Comparison of ENCODE assay signal across 1 cellular context in genomic region chr10:132575320-132576201, GRCh38.
A peak's percentile ranks its signal among the peaks of the same experiment; 100 is the strongest.
TF ChIP-seq lines count a peak whose summit lies in the region.

No MANE protein-coding gene starts in this region.

TF ChIP-seq in HEK293, 187 proteins besides CTCF, POLR2A, EP300 and RAD21 (continued from another document):
- TF ChIP-seq ZNF768 (tag by site-specific recombination; IDR thresholded peaks at IDR 0.05) (no peak), IKZF3 (tag by site-specific recombination; IDR thresholded peaks at IDR 0.05) (peak; percentile 48; the same call in 1 of the 2 replicates), ZNF416 (tag by site-specific recombination; IDR thresholded peaks at IDR 0.05) (no peak), ZNF221 (tag by site-specific recombination; IDR thresholded peaks at IDR 0.05; ENCODE audit: borderline replicate concordance) (no peak), ZNF155 (tag by site-specific recombination; IDR thresholded peaks at IDR 0.05) (no peak), ZIC2 (tag by site-specific recombination; IDR thresholded peaks at IDR 0.05) (peak; percentile 57), ZNF19 (tag by site-specific recombination; IDR thresholded peaks at IDR 0.05; ENCODE audit: low read depth) (no peak), ZBTB20 (tag by site-specific recombination; IDR thresholded peaks at IDR 0.05) (no peak), ZNF549 (tag by site-specific recombination; IDR thresholded peaks at IDR 0.05) (no peak), ZNF830 (tag by site-specific recombination; IDR thresholded peaks at IDR 0.05; ENCODE audit: low read depth) (no peak), ZNF157 (tag by site-specific recombination; IDR thresholded peaks at IDR 0.05) (no peak), REPIN1 (tag by site-specific recombination; IDR thresholded peaks at IDR 0.05; ENCODE audit: low read depth) (no peak), REST (tag by site-specific recombination; IDR thresholded peaks at IDR 0.05) (no peak)
- TF ChIP-seq, protein P1, sequence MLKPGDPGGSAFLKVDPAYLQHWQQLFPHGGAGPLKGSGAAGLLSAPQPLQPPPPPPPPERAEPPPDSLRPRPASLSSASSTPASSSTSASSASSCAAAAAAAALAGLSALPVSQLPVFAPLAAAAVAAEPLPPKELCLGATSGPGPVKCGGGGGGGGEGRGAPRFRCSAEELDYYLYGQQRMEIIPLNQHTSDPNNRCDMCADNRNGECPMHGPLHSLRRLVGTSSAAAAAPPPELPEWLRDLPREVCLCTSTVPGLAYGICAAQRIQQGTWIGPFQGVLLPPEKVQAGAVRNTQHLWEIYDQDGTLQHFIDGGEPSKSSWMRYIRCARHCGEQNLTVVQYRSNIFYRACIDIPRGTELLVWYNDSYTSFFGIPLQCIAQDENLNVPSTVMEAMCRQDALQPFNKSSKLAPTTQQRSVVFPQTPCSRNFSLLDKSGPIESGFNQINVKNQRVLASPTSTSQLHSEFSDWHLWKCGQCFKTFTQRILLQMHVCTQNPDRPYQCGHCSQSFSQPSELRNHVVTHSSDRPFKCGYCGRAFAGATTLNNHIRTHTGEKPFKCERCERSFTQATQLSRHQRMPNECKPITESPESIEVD (tag by site-specific recombination; IDR thresholded peaks at IDR 0.05), result no peak
- TF ChIP-seq, protein P2, sequence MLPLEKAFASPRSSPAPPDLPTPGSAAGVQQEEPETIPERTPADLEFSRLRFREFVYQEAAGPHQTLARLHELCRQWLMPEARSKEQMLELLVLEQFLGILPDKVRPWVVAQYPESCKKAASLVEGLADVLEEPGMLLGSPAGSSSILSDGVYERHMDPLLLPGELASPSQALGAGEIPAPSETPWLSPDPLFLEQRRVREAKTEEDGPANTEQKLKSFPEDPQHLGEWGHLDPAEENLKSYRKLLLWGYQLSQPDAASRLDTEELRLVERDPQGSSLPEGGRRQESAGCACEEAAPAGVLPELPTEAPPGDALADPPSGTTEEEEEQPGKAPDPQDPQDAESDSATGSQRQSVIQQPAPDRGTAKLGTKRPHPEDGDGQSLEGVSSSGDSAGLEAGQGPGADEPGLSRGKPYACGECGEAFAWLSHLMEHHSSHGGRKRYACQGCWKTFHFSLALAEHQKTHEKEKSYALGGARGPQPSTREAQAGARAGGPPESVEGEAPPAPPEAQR (tag by site-specific recombination; IDR thresholded peaks at IDR 0.05), result no peak
